Comparison of ENCODE assay signal across 25 cellular contexts in genomic region chr5:150132740-150133139, GRCh38. TPM values are rescaled to one million over a fixed set of nuclear protein-coding genes. Genes with fewer than 3 reads are reported as not detected.
DNase-seq lines count a peak whose midpoint lies in the region; ATAC-seq and TF ChIP-seq lines count a peak whose summit lies in the region.
"Had no signal": no experiment of that assay in that cellular context is flagged by ENCODE, and none has a peak within 500 bp of the region (broad histone marks: within the 10 kb centered on the region; RNA-seq: fewer than 3 reads in every experiment).

No MANE protein-coding gene starts in this region.

- no peak overlapping the region for H4K91ac ChIP-seq in neuronal stem cell (ENCODE audit: low read depth, low read length, poor library complexity)

- H4K8ac ChIP-seq in neuronal stem cell (ENCODE audit: low read depth, low read length), result no peak overlapping the region

- H3K4me2 ChIP-seq in neuronal stem cell (ENCODE audit: insufficient read depth, low read length, poor library complexity, severe bottlenecking), result no peak overlapping the region
- H3K4me2 ChIP-seq in PC-3 (ENCODE audit: low read length), result no peak overlapping the region

- H3K27ac Mint-ChIP-seq in type B pancreatic cell, result peak overlapping the region; percentile 70
- H3K27ac Mint-ChIP-seq: activated naive CD8-positive, alpha-beta T cell treated with anti-CD3 and anti-CD28 coated beads, Interleukin-2, amount 10 ng/mL, durations not matched to agents 7 days and 5 days; activated T-helper 2 cell treated with anti-CD3 and anti-CD28 coated beads, Interferon-gamma antibody, Interleukin-2, Interleukin-4, amounts not matched to agents 10 μg/mL and 5 μg/mL and 100 μg/mL, durations not matched to agents 14 hours and 24 hours and 36 hours; CD8-positive, alpha-beta T cell had no signal

- H3K23ac ChIP-seq in neuronal stem cell (ENCODE audit: low read depth, low read length, poor library complexity), result no peak overlapping the region

- H3K4me1 Mint-ChIP-seq in type B pancreatic cell (ENCODE audit: unreplicated experiment), result peaks cover 40% of the 10 kb centered on the region

- H3K36me3 ChIP-seq in heart left ventricle, result peaks cover 0 to 83% (median 7%) of the 10 kb centered on the region in 9 donors
- peaks cover 0 to 3% of the 10 kb centered on the region in 2 donors for H3K36me3 ChIP-seq in neuronal stem cell (replicated peaks in 1 of 2; ENCODE audit: control insufficient read depth in 2 of 2, insufficient read depth in 2 of 2, low read length in 2 of 2)
- H3K36me3 ChIP-seq in PC-3 (ENCODE audit: low read depth, low read length), result no peaks in the 10 kb centered on the region

- CTCF ChIA-PET in PC-3 (lab: Charles Lee), result interaction anchor here (0.6 kb wide), 1 partner anchor 142 kb away, joined by 3 read pairs; no protein-coding TSS in a partner anchor

- H3K4me3 Mint-ChIP-seq in type B pancreatic cell, result no peak overlapping the region
- H3K4me3 Mint-ChIP-seq: activated naive CD8-positive, alpha-beta T cell treated with anti-CD3 and anti-CD28 coated beads, Interleukin-2, amount 10 ng/mL, durations not matched to agents 7 days and 5 days; CD8-positive, alpha-beta T cell had no signal

- no peak overlapping the region for H2BK12ac ChIP-seq in neuronal stem cell (ENCODE audit: low read length)

- no peak overlapping the region for H3K4ac ChIP-seq in neuronal stem cell (ENCODE audit: low read length)

- peaks cover 16% of the 10 kb centered on the region for H3K27me3 Mint-ChIP-seq in type B pancreatic cell
- H3K27me3 Mint-ChIP-seq: activated naive CD8-positive, alpha-beta T cell treated with anti-CD3 and anti-CD28 coated beads, Interleukin-2, amount 10 ng/mL, durations not matched to agents 7 days and 5 days had no signal

- TF ChIP-seq CTCF in heart left ventricle (IDR thresholded peaks at IDR 0.05), result no peak
- TF ChIP-seq CTCF in type B pancreatic cell (conservative IDR thresholded peaks at IDR 0.05), result no peak
- no peak for TF ChIP-seq CTCF in PC-3 (conservative IDR thresholded peaks at IDR 0.05; ENCODE audit: low read depth, low read length)

- no peaks in the 10 kb centered on the region for H3K9me2 ChIP-seq in PC-3 (replicated peaks; ENCODE audit: low read length)

- TF ChIP-seq POLR2A in heart left ventricle (IDR thresholded peaks at IDR 0.05), result no peak

- no peak overlapping the region for H2AK5ac ChIP-seq in neuronal stem cell (ENCODE audit: low read depth, low read length)

- H2BK120ac ChIP-seq in neuronal stem cell (ENCODE audit: low read depth, low read length), result no peak overlapping the region

- H3K9me3 ChIP-seq in heart left ventricle, result no peaks in the 10 kb centered on the region
- H3K9me3 ChIP-seq in neuronal stem cell (replicated peaks in 1 of 2; ENCODE audit: control insufficient read depth in 2 of 2, insufficient read depth in 1 of 2, low read depth in 1 of 2, low read length in 2 of 2), result no peaks in the 10 kb centered on the region
- no peaks in the 10 kb centered on the region for H3K9me3 ChIP-seq in PC-3 (ENCODE audit: low read length)

- no TSS peak for BruUV-seq in PC-3 (replicated peaks; lab: Mats Ljungman, UMichigan)

- H2AFZ ChIP-seq in neuronal stem cell (ENCODE audit: low read length) (no peak overlapping the region), PC-3 (ENCODE audit: low read length) (no peak overlapping the region)

- H3K27me3 ChIP-seq in heart left ventricle, result no peaks in the 10 kb centered on the region
- no peaks in the 10 kb centered on the region for H3K27me3 ChIP-seq in neuronal stem cell (ENCODE audit: control insufficient read depth in 3 of 3, insufficient read depth in 3 of 3, low read depth in 1 of 3, low read length in 3 of 3)
- no peaks in the 10 kb centered on the region for H3K27me3 ChIP-seq in PC-3 (ENCODE audit: low read length)
- H3K27me3 ChIP-seq: brain microvascular endothelial cell had no signal

- H3K27ac ChIP-seq in angular gyrus (ENCODE audit: low read depth, low read length) (peak overlapping the region; percentile 33), heart left ventricle (peak overlapping the region in 11 of 12 donors; percentile 17 to 94 (median 41)), neuronal stem cell (replicated peaks; ENCODE audit: low read length) (no peak overlapping the region), PC-3 (ENCODE audit: low read length) (no peak overlapping the region)
- H3K27ac ChIP-seq: brain microvascular endothelial cell, SK-N-MC, VCaP had no signal

- ATAC-seq in heart left ventricle (no peak), PC-3 (no peak)
- ATAC-seq: CD8-positive, alpha-beta T cell; HCT116 had no signal

- peaks cover 0 to 76% (median 32%) of the 10 kb centered on the region in 12 donors for H3K4me1 ChIP-seq in heart left ventricle
- H3K4me1 ChIP-seq in neuronal stem cell (ENCODE audit: control insufficient read depth in 2 of 2, insufficient read depth in 1 of 2, low read depth in 1 of 2, low read length in 2 of 2), result peaks cover 8 to 26% of the 10 kb centered on the region in 2 donors
- peaks cover 6% of the 10 kb centered on the region; the same call in 1 of the 2 replicates for H3K4me1 ChIP-seq in PC-3 (ENCODE audit: insufficient read depth, low read length)

- H3K9me3 Mint-ChIP-seq in type B pancreatic cell, result no peaks in the 10 kb centered on the region
- H3K9me3 Mint-ChIP-seq: activated naive CD8-positive, alpha-beta T cell treated with anti-CD3 and anti-CD28 coated beads, Interleukin-2, amount 10 ng/mL, durations not matched to agents 7 days and 5 days; activated T-helper 2 cell treated with anti-CD3 and anti-CD28 coated beads, Interferon-gamma antibody, Interleukin-2, Interleukin-4, amounts not matched to agents 10 μg/mL and 5 μg/mL and 100 μg/mL, durations not matched to agents 14 hours and 24 hours and 36 hours; CD8-positive, alpha-beta T cell had no signal

- WGBS in heart left ventricle, 4 donors, result 85 to 96% (median 87%) methylated on average over 12 to 22 of the region's 22 CpGs
- WGBS in neuronal stem cell (ENCODE audit: extremely low coverage in 2 of 2, insufficient read length in 2 of 2, insufficient replicate concordance in 1 of 2), 2 donors, result no CpG with 5 or more reads among the region's 22 CpGs

- no peak overlapping the region for H3K14ac ChIP-seq in neuronal stem cell (ENCODE audit: low read length)

- H2BK15ac ChIP-seq in neuronal stem cell (ENCODE audit: low read length), result no peak overlapping the region

- no peaks in the 10 kb centered on the region for H4K20me1 ChIP-seq in PC-3 (ENCODE audit: low read length)

- POLR2A ChIA-PET in PC-3 (lab: Charles Lee; ENCODE audit: unreplicated experiment), result no interaction called here

- intact Hi-C loops in heart left ventricle (cut with DNase I), result loop anchor here in 5 of 10 donors (2.0 to 10.0 kb wide), 3 partner anchors 84 to 302 kb away; partner anchors contain the start of gene TCOF1 (in 1 of the 5)
- intact Hi-C loops in PC-3 (cut with micrococcal nuclease), result loop anchor here (10.0 kb wide), 1 partner anchor 302 kb away; no protein-coding TSS in a partner anchor

- DNase-seq in heart left ventricle, result no peak
- no peak for DNase-seq in neuronal stem cell (ENCODE audit: low spot score)
- no peak for DNase-seq in type B pancreatic cell (ENCODE audit: extremely low spot score, unreplicated experiment)
- no peak for DNase-seq in NAMALWA (ENCODE audit: low spot score)
- DNase-seq in epidermal melanocyte (ENCODE audit: insufficient read length, low spot score), result no peak
- DNase-seq in SIG-M5 (lab: John Stamatoyannopoulos, UW), result no peak
- no peak for DNase-seq in PC-3
- DNase-seq: activated CD8-positive, alpha-beta memory T cell treated with anti-CD3 and anti-CD28 coated beads, Interleukin-2, amount 50 U/mL, for 4 hours; activated naive CD8-positive, alpha-beta T cell treated with anti-CD3 and anti-CD28 coated beads, Interleukin-2, amount 10 ng/mL, durations not matched to agents 7 days and 5 days; brain microvascular endothelial cell; CD8-positive, alpha-beta T cell; KG1; mammary epithelial cell; NCI-H2171; NCI-H524; occipital lobe; retina; stimulated activated CD4-positive, alpha-beta T cell treated with anti-CD3 and anti-CD28 coated beads, Interleukin-15, amount 100 ng/mL, for 24 hours had no signal

- peak overlapping the region; percentile 27 for H2BK5ac ChIP-seq in neuronal stem cell (ENCODE audit: low read length)

- no peaks in the 10 kb centered on the region for H3F3A ChIP-seq in PC-3 (ENCODE audit: low read length, unreplicated experiment)

- no peaks in the 10 kb centered on the region for H3K79me2 ChIP-seq in PC-3 (ENCODE audit: low read length)

- H3K18ac ChIP-seq in neuronal stem cell (ENCODE audit: low read length), result no peak overlapping the region

- H3K79me1 ChIP-seq in neuronal stem cell (ENCODE audit: low read depth, low read length), result peaks cover 2% of the 10 kb centered on the region

- H3K9ac ChIP-seq in neuronal stem cell (ENCODE audit: low read depth, low read length, poor library complexity), result no peak overlapping the region
- H3K9ac ChIP-seq in PC-3 (ENCODE audit: low read length), result no peak overlapping the region

- H3K36me3 Mint-ChIP-seq in type B pancreatic cell, result peaks cover 3% of the 10 kb centered on the region
- H3K36me3 Mint-ChIP-seq: CD8-positive, alpha-beta T cell had no signal

- H3K4me3 ChIP-seq in heart left ventricle (no peak overlapping the region), neuronal stem cell (ENCODE audit: low read length in 2 of 2) (no peak overlapping the region), PC-3 (ENCODE audit: low read length) (no peak overlapping the region)
- H3K4me3 ChIP-seq: SK-N-MC had no signal

RNA-seq across cellular contexts. Expression of gene PDGFRB, which starts 22.9 kb away (rescaled TPM):
- total RNA-seq in heart left ventricle (100 to 1,000 TPM in 3 of 9 donors, 10 to 100 TPM in 6; 28.3 to 112 (median 45.6) TPM), type B pancreatic cell (ENCODE audit: low replicate concordance) (3.3 and 74.8 TPM in 2 replicates), PC-3 (2014; rRNA removed) (0.12 and 0.66 TPM in 2 replicates)
- 10 to 100 TPM; 27.6 to 53.1 TPM for polyA plus RNA-seq in heart left ventricle
- polyA plus RNA-seq in neuronal stem cell (2013, experiment 1 of 2), result 11.0 TPM
- 11.2 TPM for polyA plus RNA-seq in neuronal stem cell (2013, experiment 2 of 2)

RNA-seq across cellular contexts. Expression of gene CDX1, which starts 33.8 kb away (rescaled TPM):
- total RNA-seq in heart left ventricle, result under 1 TPM in 2 of 9 donors, not detected in 7; 0.29 TPM
- under 1 TPM in 1 of 2 donors, not detected in 1; 0.17 TPM for polyA plus RNA-seq in heart left ventricle
- polyA plus RNA-seq in neuronal stem cell (2013, experiment 1 of 2), result 0.10 TPM
- 0.10 TPM for polyA plus RNA-seq in neuronal stem cell (2013, experiment 2 of 2)
- total RNA-seq in type B pancreatic cell (ENCODE audit: low replicate concordance), result 5.0 and 13.4 TPM in 2 replicates
- total RNA-seq in PC-3 (2014; rRNA removed), result not detected in 2 replicates
- total RNA-seq: activated naive CD8-positive, alpha-beta T cell treated with anti-CD3 and anti-CD28 coated beads, Interleukin-2, amount 10 ng/mL, durations not matched to agents 7 days and 5 days; activated T-helper 2 cell treated with anti-CD3 and anti-CD28 coated beads, Interferon-gamma antibody, Interleukin-2, Interleukin-4, amounts not matched to agents 10 μg/mL and 5 μg/mL and 100 μg/mL, durations not matched to agents 14 hours and 24 hours and 36 hours; CD8-positive, alpha-beta T cell; HT1080; mammary epithelial cell; occipital lobe; T-helper 2 cell treated with Interferon-gamma antibody and Interleukin-4, amounts not matched to agents 100 ng/mL and 5 ng/mL, for 36 hours had no signal
- polyA plus RNA-seq: mammary epithelial cell had no signal

RNA-seq across cellular contexts. Expression of gene CSF1R, which starts 46.4 kb away (rescaled TPM):
- total RNA-seq in heart left ventricle (100 to 1,000 TPM in 1 of 9 donors, 10 to 100 TPM in 6, 1 to 10 TPM in 2; 5.8 to 143 (median 12.0) TPM), type B pancreatic cell (ENCODE audit: low replicate concordance) (1.6 and 4.0 TPM in 2 replicates), PC-3 (2014; rRNA removed) (not detected in 2 replicates)
- polyA plus RNA-seq in heart left ventricle, result 1 to 10 TPM; 5.0 to 5.6 TPM
- not detected for polyA plus RNA-seq in neuronal stem cell (2013, experiment 1 of 2)
- not detected for polyA plus RNA-seq in neuronal stem cell (2013, experiment 2 of 2)
- total RNA-seq: T-helper 2 cell treated with Interferon-gamma antibody and Interleukin-4, amounts not matched to agents 100 ng/mL and 5 ng/mL, for 36 hours had no signal

RNA-seq across cellular contexts. Expression of gene SLC6A7, which starts 57.1 kb away (rescaled TPM):
- total RNA-seq in heart left ventricle, result not detected
- polyA plus RNA-seq in heart left ventricle, result not detected
- not detected for polyA plus RNA-seq in neuronal stem cell (2013, experiment 1 of 2)
- 0.01 TPM for polyA plus RNA-seq in neuronal stem cell (2013, experiment 2 of 2)
- total RNA-seq in type B pancreatic cell (ENCODE audit: low replicate concordance), result 0.10 and 0.38 TPM in 2 replicates
- 0.29 and 0.35 TPM in 2 replicates for total RNA-seq in PC-3 (2014; rRNA removed)
- total RNA-seq: activated naive CD8-positive, alpha-beta T cell treated with anti-CD3 and anti-CD28 coated beads, Interleukin-2, amount 10 ng/mL, durations not matched to agents 7 days and 5 days; activated T-helper 2 cell treated with anti-CD3 and anti-CD28 coated beads, Interferon-gamma antibody, Interleukin-2, Interleukin-4, amounts not matched to agents 10 μg/mL and 5 μg/mL and 100 μg/mL, durations not matched to agents 14 hours and 24 hours and 36 hours; CD8-positive, alpha-beta T cell; HT1080; mammary epithelial cell; T-helper 2 cell treated with Interferon-gamma antibody and Interleukin-4, amounts not matched to agents 100 ng/mL and 5 ng/mL, for 36 hours had no signal
- polyA plus RNA-seq: mammary epithelial cell had no signal

Comparison
In these comparisons a context has a peak if more than half of its experiments do, and no peak if none do; other contexts are left out.
1. H3K27ac ChIP-seq: peak in angular gyrus (single experiment) and heart left ventricle (11 of 12); none in neuronal stem cell (single experiment) and PC-3 (single experiment).